Comparison of ENCODE assay signal across 17 cellular contexts in the genomic region with DNA sequence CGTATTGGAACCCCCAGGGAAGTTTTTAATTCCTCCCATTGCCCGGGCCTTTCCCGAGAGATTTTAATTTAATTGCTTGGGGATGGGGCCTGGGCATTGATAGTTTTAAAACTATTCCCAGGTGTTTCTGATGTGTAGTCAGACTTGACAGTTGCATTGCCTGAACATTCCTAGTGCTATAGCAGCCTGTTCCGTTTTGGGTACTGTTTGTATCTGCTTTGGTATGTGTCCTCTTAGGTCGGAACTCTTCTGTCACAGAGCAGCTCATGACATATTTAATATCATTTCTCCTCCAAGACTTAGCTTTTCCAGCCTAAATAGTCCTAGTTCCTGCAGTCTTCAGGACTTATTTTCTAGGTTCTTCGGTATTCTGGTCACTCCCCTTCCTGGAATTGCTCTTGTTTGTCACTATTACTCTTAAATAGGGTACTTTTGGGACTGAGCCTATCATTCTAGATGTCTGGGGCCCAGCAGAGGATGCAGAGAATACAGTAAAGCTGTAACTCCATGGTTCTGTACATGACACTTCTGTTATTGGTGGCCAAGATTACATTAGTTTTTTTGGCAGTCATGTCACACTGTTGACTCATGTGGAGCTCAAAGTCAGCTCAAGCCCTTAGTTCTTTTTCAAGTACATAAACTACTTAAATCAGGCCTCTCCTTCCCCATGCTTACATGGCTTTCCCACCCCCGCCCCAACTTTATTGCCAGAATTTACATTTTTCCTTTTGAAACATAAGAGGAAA.
DNase-seq lines count a peak whose midpoint lies in the region; ATAC-seq and TF ChIP-seq lines count a peak whose summit lies in the region.
"Had no signal": no experiment of that assay in that cellular context is flagged by ENCODE, and none has a peak within 500 bp of the region (broad histone marks: within the 10 kb centered on the region; RNA-seq: fewer than 3 reads in every experiment).

No MANE protein-coding gene starts in this region.

- DNase-seq in ELR (ENCODE audit: low read depth), result peak; percentile 8
- DNase-seq in OCI-M1 (lab: John Stamatoyannopoulos, UW), result peak; percentile 13
- peak; percentile 12 for DNase-seq in fibroblast of the conjunctiva (ENCODE audit: low read depth)
- peak; percentile 46 for DNase-seq in renal cortical epithelial cell (ENCODE audit: low read depth)
- no peak for DNase-seq in C1 segment of cervical spinal cord (lab: John Stamatoyannopoulos, UW)
- no peak for DNase-seq in NCI-H82 treated with DMSO at 0.1 percent for 48 hours (lab: John Stamatoyannopoulos, UW; ENCODE audit: unreplicated experiment)
- DNase-seq in stimulated activated CD4-positive, alpha-beta T cell treated with anti-CD3 and anti-CD28 coated beads, Interleukin-4, amount 100 ng/mL, for 4 hours, result no peak
- DNase-seq: activated CD8-positive, alpha-beta memory T cell treated with anti-CD3 and anti-CD28 coated beads, Interleukin-2, amount 10 ng/mL, durations not matched to agents 7 days and 5 days; COR-L47; effector CD4-positive, alpha-beta T cell; glutamatergic neuron; naive thymus-derived CD8-positive, alpha-beta T cell; NCI-H1417; NCI-H526 treated with DMSO at 0.1 percent for 48 hours; SIG-M5; tibial artery had no signal

- ATAC-seq in GM18505 (IDR thresholded peaks at IDR 0.05; ENCODE audit: unreplicated experiment), result no peak
- ATAC-seq: activated CD8-positive, alpha-beta memory T cell treated with anti-CD3 and anti-CD28 coated beads, Interleukin-2, amount 10 ng/mL, durations not matched to agents 7 days and 5 days; naive thymus-derived CD8-positive, alpha-beta T cell had no signal

- no peak for TF ChIP-seq POLR2A in GM18505 (IDR thresholded peaks at IDR 0.05; ENCODE audit: borderline replicate concordance, extremely low read depth, insufficient read depth, insufficient read length)

Comparison
In these comparisons a context has a peak if more than half of its experiments do, and no peak if none do; other contexts are left out.
1. DNase-seq: peak in ELR (single experiment), OCI-M1 (single experiment), fibroblast of the conjunctiva (single experiment) and renal cortical epithelial cell (single experiment); none in C1 segment of cervical spinal cord (0 of 14), NCI-H82 treated with DMSO at 0.1 percent for 48 hours (single experiment) and stimulated activated CD4-positive, alpha-beta T cell treated with anti-CD3 and anti-CD28 coated beads, Interleukin-4, amount 100 ng/mL, for 4 hours (0 of 2).